Comparison of ENCODE assay signal across 36 cellular contexts in the genomic region with DNA sequence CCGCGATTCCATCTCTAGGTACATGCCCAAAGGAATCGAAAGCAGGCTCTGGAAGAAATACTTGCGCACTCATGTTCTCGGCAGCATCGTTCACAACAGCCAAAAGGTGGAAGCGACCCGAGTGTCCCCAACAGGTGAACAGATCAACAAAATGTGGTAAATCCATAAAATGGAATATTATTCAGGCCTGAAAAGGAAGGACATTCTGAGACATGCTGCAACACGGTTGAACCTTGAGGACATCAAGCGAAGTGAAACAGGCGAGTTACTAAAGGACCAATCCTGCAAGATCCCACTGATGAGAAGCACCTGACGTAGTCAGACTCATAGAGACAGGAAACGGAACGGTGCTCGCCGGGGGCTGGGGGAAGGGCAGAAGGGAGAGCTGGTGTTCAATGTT. TPM values are rescaled to one million over a fixed set of nuclear protein-coding genes. Genes with fewer than 3 reads are reported as not detected.
"Had no signal": no experiment of that assay in that cellular context is flagged by ENCODE, and none has a peak within 500 bp of the region (broad histone marks: within the 10 kb centered on the region; RNA-seq: fewer than 3 reads in every experiment).

No MANE protein-coding gene starts in this region.

- H3K36me3 ChIP-seq: ascending aorta, cardiac muscle cell, colonic mucosa had no signal

- H3K27ac ChIP-seq: ascending aorta, cardiac muscle cell, colonic mucosa, VCaP had no signal

- DNase-seq: activated B cell treated with CpG ODN at 0.5 μM for 24 hours; activated CD4-positive, alpha-beta memory T cell treated with anti-CD3 and anti-CD28 coated beads, Interleukin-2, amount 10 ng/mL, durations not matched to agents 7 days and 5 days; activated CD4-positive, alpha-beta T cell treated with anti-CD3 and anti-CD28 coated beads for 36 hours; activated CD4-positive, alpha-beta T cell treated with anti-CD3 and anti-CD28 coated beads for 48 hours; activated CD4-positive, alpha-beta T cell treated with anti-CD3 and anti-CD28 coated beads, Interleukin-2, amount 10 ng/mL, durations not matched to agents 7 days and 5 days; activated CD4-positive, alpha-beta T cell treated with anti-CD3 and anti-CD28 coated beads, Interleukin-2, amount 50 U/mL, for 48 hours; activated CD4-positive, CD25-positive, alpha-beta regulatory T cell treated with anti-CD3 and anti-CD28 coated beads, Interleukin-2, amount 50 U/mL, for 72 hours; activated CD8-positive, alpha-beta memory T cell treated with anti-CD3 and anti-CD28 coated beads for 24 hours; activated CD8-positive, alpha-beta memory T cell treated with anti-CD3 and anti-CD28 coated beads, Interleukin-2, amount 10 ng/mL, durations not matched to agents 7 days and 5 days; activated CD8-positive, alpha-beta memory T cell treated with anti-CD3 and anti-CD28 coated beads, Interleukin-2, amount 50 U/mL, for 48 hours; activated CD8-positive, alpha-beta T cell treated with anti-CD3 and anti-CD28 coated beads, Interleukin-2, amount 10 ng/mL, durations not matched to agents 7 days and 5 days; activated effector memory CD4-positive, alpha-beta T cell treated with Interleukin-2 at 50 U/mL for 16 hours; activated gamma-delta T cell; activated naive CD4-positive, alpha-beta T cell treated with anti-CD3 and anti-CD28 coated beads, Interleukin-2, amount 10 ng/mL, durations not matched to agents 7 days and 5 days; activated naive CD4-positive, alpha-beta T cell treated with Interleukin-2 at 50 U/mL for 16 hours; activated naive CD8-positive, alpha-beta T cell treated with anti-CD3 and anti-CD28 coated beads, Interleukin-2, amount 10 ng/mL, durations not matched to agents 7 days and 5 days; activated naive CD8-positive, alpha-beta T cell treated with anti-CD3 and anti-CD28 coated beads, Interleukin-2, amount 50 U/mL, for 24 hours; activated T-cell treated with anti-CD3 and anti-CD28 coated beads, Interleukin-2, amount 50 U/mL, for 24 hours; activated T-cell treated with anti-CD3 and anti-CD28 coated beads, Interleukin-2, amount 50 U/mL, for 48 hours; amygdala; anterior cingulate cortex; central memory CD4-positive, alpha-beta T cell; colonic mucosa; T-helper 1 cell; T-helper 2 cell; T-helper 9 cell had no signal

- H3K36me3 Mint-ChIP-seq: activated CD8-positive, alpha-beta memory T cell treated with anti-CD3 and anti-CD28 coated beads, Interleukin-2, amount 10 ng/mL, durations not matched to agents 7 days and 5 days; activated naive CD4-positive, alpha-beta T cell treated with anti-CD3 and anti-CD28 coated beads, Interleukin-2, amount 10 ng/mL, durations not matched to agents 7 days and 5 days; activated naive CD8-positive, alpha-beta T cell; activated naive CD8-positive, alpha-beta T cell treated with anti-CD3 and anti-CD28 coated beads, Interleukin-2, amount 10 ng/mL, durations not matched to agents 7 days and 5 days; brain had no signal

- H3K4me1 Mint-ChIP-seq: activated B cell treated with CpG ODN at 0.5 μM for 24 hours; activated CD4-positive, alpha-beta memory T cell treated with anti-CD3 and anti-CD28 coated beads, Interleukin-2, amount 10 ng/mL, durations not matched to agents 7 days and 5 days; activated CD4-positive, alpha-beta T cell treated with anti-CD3 and anti-CD28 coated beads for 36 hours; activated CD4-positive, alpha-beta T cell treated with anti-CD3 and anti-CD28 coated beads, Interleukin-2, amount 10 ng/mL, durations not matched to agents 7 days and 5 days; activated naive CD4-positive, alpha-beta T cell treated with anti-CD3 and anti-CD28 coated beads, Interleukin-2, amount 10 ng/mL, durations not matched to agents 7 days and 5 days; activated naive CD8-positive, alpha-beta T cell treated with anti-CD3 and anti-CD28 coated beads, Interleukin-2, amount 50 U/mL, for 24 hours had no signal

- H3K9me3 Mint-ChIP-seq: activated naive CD8-positive, alpha-beta T cell treated with anti-CD3 and anti-CD28 coated beads, Interleukin-2, amount 10 ng/mL, durations not matched to agents 7 days and 5 days; activated T-helper 2 cell treated with anti-CD3 and anti-CD28 coated beads, Interferon-gamma antibody, Interleukin-2, Interleukin-4, amounts not matched to agents 10 μg/mL and 5 μg/mL and 100 μg/mL, durations not matched to agents 14 hours and 24 hours and 36 hours had no signal

- H3K9me3 ChIP-seq: ascending aorta, colonic mucosa had no signal

- H3K27me3 Mint-ChIP-seq: activated B cell treated with CpG ODN at 0.5 μM for 24 hours; activated CD4-positive, alpha-beta memory T cell treated with anti-CD3 and anti-CD28 coated beads, Interleukin-2, amount 10 ng/mL, durations not matched to agents 7 days and 5 days; activated CD4-positive, alpha-beta T cell treated with anti-CD3 and anti-CD28 coated beads, Interleukin-2, amount 10 ng/mL, durations not matched to agents 7 days and 5 days; activated T-cell treated with anti-CD3 and anti-CD28 coated beads, Interleukin-2, amount 50 U/mL, for 24 hours had no signal

- H3K4me3 Mint-ChIP-seq: activated B cell treated with CpG ODN at 0.5 μM for 24 hours; activated CD4-positive, alpha-beta memory T cell treated with anti-CD3 and anti-CD28 coated beads, Interleukin-2, amount 10 ng/mL, durations not matched to agents 7 days and 5 days; activated CD4-positive, alpha-beta T cell treated with anti-CD3 and anti-CD28 coated beads for 36 hours; activated CD4-positive, alpha-beta T cell treated with anti-CD3 and anti-CD28 coated beads, Interleukin-2, amount 10 ng/mL, durations not matched to agents 7 days and 5 days; activated CD8-positive, alpha-beta memory T cell treated with anti-CD3 and anti-CD28 coated beads, Interleukin-2, amount 10 ng/mL, durations not matched to agents 7 days and 5 days; activated CD8-positive, alpha-beta T cell treated with anti-CD3 and anti-CD28 coated beads, Interleukin-2, amount 10 ng/mL, durations not matched to agents 7 days and 5 days; activated naive CD4-positive, alpha-beta T cell treated with anti-CD3 and anti-CD28 coated beads, Interleukin-2, amount 10 ng/mL, durations not matched to agents 7 days and 5 days; activated naive CD8-positive, alpha-beta T cell; activated naive CD8-positive, alpha-beta T cell treated with anti-CD3 and anti-CD28 coated beads, Interleukin-2, amount 10 ng/mL, durations not matched to agents 7 days and 5 days; activated naive CD8-positive, alpha-beta T cell treated with anti-CD3 and anti-CD28 coated beads, Interleukin-2, amount 50 U/mL, for 24 hours; activated T-cell treated with anti-CD3 and anti-CD28 coated beads, Interleukin-2, amount 50 U/mL, for 24 hours; brain; T-helper 1 cell treated with Interleukin-12 subunit alpha and Interleukin-12 subunit beta and Interleukin-4 antibody, amounts not matched to agents 30 μg/mL and 1 μg/mL, for 36 hours; T-helper 2 cell treated with Interferon-gamma antibody and Interleukin-4, amounts not matched to agents 5 μg/mL and 100 μg/mL, for 36 hours had no signal

- H3K4me3 ChIP-seq: ascending aorta, cardiac muscle cell, colonic mucosa had no signal

- H3K27ac Mint-ChIP-seq: activated B cell treated with CpG ODN at 0.5 μM for 24 hours; activated CD4-positive, alpha-beta memory T cell treated with anti-CD3 and anti-CD28 coated beads, Interleukin-2, amount 10 ng/mL, durations not matched to agents 7 days and 5 days; activated CD4-positive, alpha-beta T cell treated with anti-CD3 and anti-CD28 coated beads for 36 hours; activated CD4-positive, alpha-beta T cell treated with anti-CD3 and anti-CD28 coated beads, Interleukin-2, amount 10 ng/mL, durations not matched to agents 7 days and 5 days; activated CD8-positive, alpha-beta memory T cell treated with anti-CD3 and anti-CD28 coated beads, Interleukin-2, amount 10 ng/mL, durations not matched to agents 7 days and 5 days; activated CD8-positive, alpha-beta T cell treated with anti-CD3 and anti-CD28 coated beads, Interleukin-2, amount 10 ng/mL, durations not matched to agents 7 days and 5 days; activated naive CD4-positive, alpha-beta T cell treated with anti-CD3 and anti-CD28 coated beads, Interleukin-2, amount 10 ng/mL, durations not matched to agents 7 days and 5 days; activated naive CD8-positive, alpha-beta T cell; activated naive CD8-positive, alpha-beta T cell treated with anti-CD3 and anti-CD28 coated beads, Interleukin-2, amount 10 ng/mL, durations not matched to agents 7 days and 5 days; activated naive CD8-positive, alpha-beta T cell treated with anti-CD3 and anti-CD28 coated beads, Interleukin-2, amount 50 U/mL, for 24 hours; activated T-cell treated with anti-CD3 and anti-CD28 coated beads, Interleukin-2, amount 50 U/mL, for 24 hours; activated T-helper 2 cell treated with anti-CD3 and anti-CD28 coated beads, Interferon-gamma antibody, Interleukin-2, Interleukin-4, amounts not matched to agents 10 μg/mL and 5 μg/mL and 100 μg/mL, durations not matched to agents 14 hours and 24 hours and 36 hours; brain; T-helper 1 cell treated with Interleukin-12 subunit alpha and Interleukin-12 subunit beta and Interleukin-4 antibody, amounts not matched to agents 30 μg/mL and 1 μg/mL, for 36 hours; T-helper 2 cell treated with Interferon-gamma antibody and Interleukin-4, amounts not matched to agents 5 μg/mL and 100 μg/mL, for 36 hours had no signal

- ATAC-seq: activated CD4-positive, alpha-beta T cell treated with anti-CD3 and anti-CD28 coated beads for 36 hours; activated CD8-positive, alpha-beta memory T cell treated with anti-CD3 and anti-CD28 coated beads, Interleukin-2, amount 10 ng/mL, durations not matched to agents 7 days and 5 days; activated CD8-positive, alpha-beta T cell treated with anti-CD3 and anti-CD28 coated beads, Interleukin-2, amount 10 ng/mL, durations not matched to agents 7 days and 5 days; activated naive CD8-positive, alpha-beta T cell treated with anti-CD3 and anti-CD28 coated beads, Interleukin-2, amount 50 U/mL, for 24 hours had no signal

- H3K4me1 ChIP-seq: ascending aorta, colonic mucosa had no signal

- FAIRE-seq: bronchial epithelial cell, TTC549 had no signal

RNA-seq across cellular contexts. Expression of a gene that starts 17.5 kb away (rescaled TPM):
- total RNA-seq: activated B cell treated with CpG ODN at 0.5 μM for 24 hours; activated CD4-positive, alpha-beta memory T cell treated with anti-CD3 and anti-CD28 coated beads, Interleukin-2, amount 10 ng/mL, durations not matched to agents 7 days and 5 days; activated CD4-positive, alpha-beta T cell treated with anti-CD3 and anti-CD28 coated beads for 36 hours; activated CD4-positive, alpha-beta T cell treated with anti-CD3 and anti-CD28 coated beads, Interleukin-2, amount 10 ng/mL, durations not matched to agents 7 days and 5 days; activated CD8-positive, alpha-beta memory T cell treated with anti-CD3 and anti-CD28 coated beads, Interleukin-2, amount 10 ng/mL, durations not matched to agents 7 days and 5 days; activated CD8-positive, alpha-beta T cell treated with anti-CD3 and anti-CD28 coated beads, Interleukin-2, amount 10 ng/mL, durations not matched to agents 7 days and 5 days; activated naive CD8-positive, alpha-beta T cell treated with anti-CD3 and anti-CD28 coated beads, Interleukin-2, amount 10 ng/mL, durations not matched to agents 7 days and 5 days; activated T-helper 2 cell treated with anti-CD3 and anti-CD28 coated beads, Interferon-gamma antibody, Interleukin-2, Interleukin-4, amounts not matched to agents 10 μg/mL and 5 μg/mL and 100 μg/mL, durations not matched to agents 14 hours and 24 hours and 36 hours; ascending aorta; bronchial epithelial cell had no signal
- polyA plus RNA-seq: cardiac muscle cell had no signal
